9 cellular contexts compared by ENCODE assay signal in the genomic region with DNA sequence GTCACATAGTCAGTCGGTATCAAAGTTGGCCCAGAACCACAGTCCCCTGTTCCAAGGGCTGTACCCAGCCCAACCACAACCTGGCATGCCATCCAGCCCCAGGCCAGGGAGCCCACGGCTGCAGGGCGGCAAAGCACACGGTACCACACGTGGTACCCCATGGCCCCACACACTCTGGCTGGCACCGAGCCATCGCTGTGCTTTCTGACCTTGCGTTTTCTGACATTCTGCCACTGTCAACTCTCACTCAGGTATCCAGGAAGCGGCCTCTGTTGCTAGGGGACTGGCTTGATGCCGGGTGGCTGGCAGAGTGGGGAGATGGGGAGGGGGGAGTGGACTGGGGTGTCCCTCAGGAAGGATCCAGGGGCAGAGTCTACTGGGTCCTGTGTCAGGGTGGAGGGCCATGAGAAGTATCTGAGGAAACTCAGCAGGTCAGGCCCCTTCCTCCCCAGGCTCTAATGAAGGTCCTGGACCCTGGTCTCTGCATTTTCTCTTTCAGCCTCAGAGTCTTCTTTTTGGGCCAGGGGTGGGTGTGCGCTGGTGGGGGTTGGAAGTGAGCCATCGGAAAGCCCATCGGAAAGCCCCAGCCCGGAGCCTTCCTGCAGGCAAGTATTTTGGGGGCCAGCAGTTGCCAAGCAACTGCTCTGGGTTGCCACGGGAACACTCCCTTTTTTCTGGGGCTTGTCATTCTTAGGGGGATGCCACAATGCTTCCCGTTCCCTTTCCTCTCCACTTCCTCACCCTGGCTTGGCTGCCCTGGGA. TPM values are rescaled to one million over a fixed set of nuclear protein-coding genes. Genes with fewer than 3 reads are reported as not detected.
DNase-seq lines count a peak whose midpoint lies in the region; ATAC-seq and TF ChIP-seq lines count a peak whose summit lies in the region.
"Had no signal": no experiment of that assay in that cellular context is flagged by ENCODE, and none has a peak within 500 bp of the region (broad histone marks: within the 10 kb centered on the region; RNA-seq: fewer than 3 reads in every experiment).

No MANE protein-coding gene starts in this region.

- peak overlapping the region; percentile 7; the same call in 1 of the 2 replicates for H3K4me2 ChIP-seq in OCI-LY1 (ENCODE audit: low read length)

- H3K9ac ChIP-seq in OCI-LY1 (ENCODE audit: low read length): no peak overlapping the region

- H4K20me1 ChIP-seq in OCI-LY1 (ENCODE audit: insufficient read depth, low read length): no peaks in the 10 kb centered on the region

- no peaks in the 10 kb centered on the region for H3K36me3 Mint-ChIP-seq in activated T-cell treated with anti-CD3 and anti-CD28 coated beads, Interleukin-2, amount 50 U/mL, for 4 hours (ENCODE audit: insufficient read depth)

- H3K9me3 Mint-ChIP-seq in activated T-cell treated with anti-CD3 and anti-CD28 coated beads, Interleukin-2, amount 50 U/mL, for 4 hours: no peaks in the 10 kb centered on the region

- no peak for TF ChIP-seq POLR2A in stomach (IDR thresholded peaks at IDR 0.05)

- peak overlapping the region; percentile 21 for H3K27ac ChIP-seq in OCI-LY1 (ENCODE audit: low read depth, low read length, poor library complexity, severe bottlenecking)
- H3K27ac ChIP-seq in right cardiac atrium (ENCODE audit: low read length): peak overlapping the region; percentile 1
- peak overlapping the region; percentile 7 to 73 (median 54) for H3K27ac ChIP-seq in stomach
- H3K27ac ChIP-seq: psoas muscle had no signal

- H3K4me3 ChIP-seq in OCI-LY1 (ENCODE audit: low read depth, low read length, poor library complexity, severe bottlenecking): no peak overlapping the region
- no peak overlapping the region for H3K4me3 ChIP-seq in right cardiac atrium (ENCODE audit: low read length)
- H3K4me3 ChIP-seq in stomach: no peak overlapping the region
- H3K4me3 ChIP-seq: psoas muscle had no signal

- H3K4me1 Mint-ChIP-seq in activated T-cell treated with anti-CD3 and anti-CD28 coated beads, Interleukin-2, amount 50 U/mL, for 4 hours (ENCODE audit: low read depth): peaks cover 70% of the 10 kb centered on the region

- H2AFZ ChIP-seq in OCI-LY1 (ENCODE audit: low read length): no peak overlapping the region

- TF ChIP-seq EP300 in stomach (IDR thresholded peaks at IDR 0.05): no peak

- WGBS in right cardiac atrium: 49% methylated on average over 16 of the region's 16 CpGs
- 30 to 38% (median 37%) methylated on average over 14 to 16 of the region's 16 CpGs for WGBS in stomach, 5 donors

- no peaks in the 10 kb centered on the region for H3K9me3 ChIP-seq in OCI-LY1 (ENCODE audit: low read length)
- no peaks in the 10 kb centered on the region for H3K9me3 ChIP-seq in right cardiac atrium (ENCODE audit: control insufficient read depth, low read length)
- no peaks in the 10 kb centered on the region for H3K9me3 ChIP-seq in stomach
- H3K9me3 ChIP-seq: psoas muscle had no signal

- intact Hi-C loops in right cardiac atrium (cut with DNase I): loop anchor here in 1 of 4 donors (10.0 kb wide), 1 partner anchor 87 kb away; no protein-coding TSS in a partner anchor
- intact Hi-C loops in stomach (cut with DNase I; ENCODE audit: low total_unique reads): loop anchor here (10.0 kb wide), 1 partner anchor 97 kb away; no protein-coding TSS in a partner anchor

- no peaks in the 10 kb centered on the region for H3K9me2 ChIP-seq in OCI-LY1 (ENCODE audit: low read depth, low read length)

- no peaks in the 10 kb centered on the region for H3K27me3 Mint-ChIP-seq in activated T-cell treated with anti-CD3 and anti-CD28 coated beads, Interleukin-2, amount 50 U/mL, for 4 hours (ENCODE audit: low read depth)

- peak; percentile 24 to 26 for ATAC-seq in activated T-cell treated with anti-CD3 and anti-CD28 coated beads, Interleukin-2, amount 50 U/mL, for 4 hours
- peak; percentile 4 to 34 for ATAC-seq in right cardiac atrium
- ATAC-seq: psoas muscle had no signal

- TF ChIP-seq CTCF in OCI-LY1 (IDR thresholded peaks at IDR 0.05; ENCODE audit: low read length) (no peak), stomach (IDR thresholded peaks at IDR 0.05) (no peak)

- H3K27me3 ChIP-seq in OCI-LY1 (ENCODE audit: insufficient read depth, low read length) (no peaks in the 10 kb centered on the region), right cardiac atrium (ENCODE audit: control insufficient read depth, insufficient read depth) (no peaks in the 10 kb centered on the region), stomach (no peaks in the 10 kb centered on the region)

- H3K36me3 ChIP-seq in OCI-LY1 (ENCODE audit: insufficient read depth, low read length): no peaks in the 10 kb centered on the region
- no peaks in the 10 kb centered on the region for H3K36me3 ChIP-seq in stomach

- peak overlapping the region; percentile 31 for H3K4me3 Mint-ChIP-seq in activated T-cell treated with anti-CD3 and anti-CD28 coated beads, Interleukin-2, amount 50 U/mL, for 4 hours

- DNase-seq in activated T-cell treated with anti-CD3 and anti-CD28 coated beads, Interleukin-2, amount 50 U/mL, for 4 hours: peak; percentile 58
- DNase-seq in right cardiac atrium (peak; percentile 54 to 90 (median 89)), stomach (peak; percentile 88), SIG-M5 treated with dmso at 0.1 percent for 504 hours (lab: John Stamatoyannopoulos, UW; ENCODE audit: unreplicated experiment) (no peak), NCI-H446 (lab: John Stamatoyannopoulos, UW) (no peak), germinal center (ENCODE audit: low spot score) (no peak)
- DNase-seq: NCI-H446 treated with DMSO at 0.1 percent for 48 hours had no signal

- H3K79me2 ChIP-seq in OCI-LY1 (ENCODE audit: insufficient read depth, low read length): no peaks in the 10 kb centered on the region

- peaks cover 33% of the 10 kb centered on the region for H3K4me1 ChIP-seq in OCI-LY1 (ENCODE audit: insufficient read depth, low read length, severe bottlenecking)
- H3K4me1 ChIP-seq in right cardiac atrium (ENCODE audit: control insufficient read depth, insufficient read depth, low read length): peaks cover 9% of the 10 kb centered on the region
- peaks cover 51 to 93% (median 86%) of the 10 kb centered on the region in 4 donors for H3K4me1 ChIP-seq in stomach

- no peaks in the 10 kb centered on the region for H3F3A ChIP-seq in OCI-LY1 (ENCODE audit: insufficient read depth, low read length)

RNA-seq across cellular contexts. Expression of a gene that starts 21.0 kb away (rescaled TPM):
- total RNA-seq in activated T-cell treated with anti-CD3 and anti-CD28 coated beads, Interleukin-2, amount 50 U/mL, for 4 hours: 10 to 100 TPM; 43.2 to 46.7 (median 45.2) TPM
- total RNA-seq in right cardiac atrium (10 to 100 TPM; 18.5 to 36.3 (median 32.1) TPM), stomach (100 to 1,000 TPM in 1 of 5 donors, 10 to 100 TPM in 4; 29.4 to 242 (median 65.2) TPM)
- polyA plus RNA-seq in right cardiac atrium (33.8 TPM), stomach (10 to 100 TPM; 20.5 to 45.8 (median 32.8) TPM)

RNA-seq across cellular contexts. Expression of a gene that starts 21.7 kb away (rescaled TPM):
- total RNA-seq in activated T-cell treated with anti-CD3 and anti-CD28 coated beads, Interleukin-2, amount 50 U/mL, for 4 hours: 1 to 10 TPM; 3.0 to 3.3 (median 3.2) TPM
- total RNA-seq in right cardiac atrium (10 to 100 TPM in 3 of 4 donors, 1 to 10 TPM in 1; 9.6 to 12.8 (median 11.3) TPM), stomach (10 to 100 TPM in 3 of 5 donors, 1 to 10 TPM in 2; 1.2 to 37.9 (median 21.3) TPM)
- polyA plus RNA-seq in right cardiac atrium (7.4 TPM), stomach (10 to 100 TPM; 12.5 to 24.2 (median 23.8) TPM)

Comparison
In these comparisons a context has a peak if more than half of its experiments do, and no peak if none do; other contexts are left out.
1. H3K27ac ChIP-seq: peak in every context shown above with its lines; median percentile 54 in stomach; 21 in OCI-LY1; 1 in right cardiac atrium.
2. DNase-seq: peak in activated T-cell treated with anti-CD3 and anti-CD28 coated beads, Interleukin-2, amount 50 U/mL, for 4 hours (single experiment), right cardiac atrium (3 of 3) and stomach (single experiment); none in SIG-M5 treated with dmso at 0.1 percent for 504 hours (single experiment), NCI-H446 (0 of 2) and germinal center (single experiment).